Comparison of ENCODE assay signal across 13 cellular contexts in the genomic region with DNA sequence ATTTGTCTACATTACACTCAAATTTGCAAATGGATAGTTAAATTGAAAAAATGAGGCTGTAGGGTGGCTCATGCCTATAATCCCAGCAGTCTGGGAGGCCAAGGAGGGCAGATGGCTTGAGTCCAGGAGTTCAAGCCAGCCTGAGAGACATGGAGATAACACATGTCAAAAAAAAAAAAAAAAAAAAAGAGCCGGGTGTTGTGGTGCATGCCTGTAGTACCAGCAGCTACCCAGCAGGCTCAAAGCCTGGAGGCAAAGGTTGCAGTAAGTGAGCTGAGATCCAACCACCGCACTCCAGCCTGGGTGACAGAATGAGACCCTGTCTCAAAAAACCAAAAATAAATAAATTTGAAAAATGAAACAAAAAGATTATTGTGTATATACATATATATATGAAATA.
DNase-seq lines count a peak whose midpoint lies in the region; ATAC-seq and TF ChIP-seq lines count a peak whose summit lies in the region.
"Had no signal": no experiment of that assay in that cellular context is flagged by ENCODE, and none has a peak within 500 bp of the region (broad histone marks: within the 10 kb centered on the region; RNA-seq: fewer than 3 reads in every experiment).

No MANE protein-coding gene starts in this region.

- ATAC-seq in WTC11, result peak; percentile 97
- ATAC-seq in activated CD4-positive, alpha-beta T cell treated with anti-CD3 and anti-CD28 coated beads for 36 hours, result no peak
- no peak for ATAC-seq in HG02884 (IDR thresholded peaks at IDR 0.05; ENCODE audit: unreplicated experiment)
- ATAC-seq in GM21717 (IDR thresholded peaks at IDR 0.05; ENCODE audit: unreplicated experiment), result no peak
- ATAC-seq: K562 had no signal

- intact Hi-C loops in activated CD4-positive, alpha-beta T cell treated with anti-CD3 and anti-CD28 coated beads for 36 hours (cut with DNase I, micrococcal nuclease), result no loop called here

- TF ChIP-seq CTCF in WTC11 (IDR thresholded peaks at IDR 0.05), result no peak
- TF ChIP-seq CTCF in mesothelial cell of epicardium (IDR thresholded peaks at IDR 0.05; ENCODE audit: unreplicated experiment), result peak; percentile 42

- H3K27ac Mint-ChIP-seq in WTC11, result no peak overlapping the region
- H3K27ac Mint-ChIP-seq in mesothelial cell of epicardium, result no peak overlapping the region
- H3K27ac Mint-ChIP-seq in activated CD4-positive, alpha-beta T cell treated with anti-CD3 and anti-CD28 coated beads for 36 hours, result no peak overlapping the region
- H3K27ac Mint-ChIP-seq: CD4-positive, CD25-positive, alpha-beta regulatory T cell had no signal

- POLR2A ChIA-PET in WTC11 (lab: Charles Lee), result interaction anchor here (0.7 kb wide), 1 partner anchor 16 kb away, joined by 4 read pairs; no protein-coding TSS in a partner anchor
- POLR2A ChIA-PET in activated CD4-positive, alpha-beta T cell treated with anti-CD3 and anti-CD28 coated beads for 36 hours (lab: Charles Lee), result no interaction called here

- peaks cover 14% of the 10 kb centered on the region for H3K4me1 Mint-ChIP-seq in WTC11
- H3K4me1 Mint-ChIP-seq in mesothelial cell of epicardium, result peaks cover 22% of the 10 kb centered on the region
- no peaks in the 10 kb centered on the region for H3K4me1 Mint-ChIP-seq in activated CD4-positive, alpha-beta T cell treated with anti-CD3 and anti-CD28 coated beads for 36 hours
- H3K4me1 Mint-ChIP-seq: CD4-positive, CD25-positive, alpha-beta regulatory T cell had no signal

- H3K36me3 Mint-ChIP-seq in WTC11, result no peaks in the 10 kb centered on the region
- H3K36me3 Mint-ChIP-seq in mesothelial cell of epicardium, result no peaks in the 10 kb centered on the region
- no peaks in the 10 kb centered on the region for H3K36me3 Mint-ChIP-seq in activated CD4-positive, alpha-beta T cell treated with anti-CD3 and anti-CD28 coated beads for 36 hours (ENCODE audit: low read depth)
- H3K36me3 Mint-ChIP-seq: CD4-positive, CD25-positive, alpha-beta regulatory T cell had no signal

- CTCF ChIA-PET in WTC11 (lab: Charles Lee), result interaction anchor here (0.6 to 1.0 kb wide), 4 partner anchors 42 to 541 kb away, joined by 3 to 5 read pairs (median 3); no protein-coding TSS in a partner anchor
- CTCF ChIA-PET in activated CD4-positive, alpha-beta T cell treated with anti-CD3 and anti-CD28 coated beads for 36 hours (lab: Charles Lee), result no interaction called here

- H3K9me3 Mint-ChIP-seq in WTC11, result no peaks in the 10 kb centered on the region
- no peaks in the 10 kb centered on the region for H3K9me3 Mint-ChIP-seq in mesothelial cell of epicardium
- peaks cover 6% of the 10 kb centered on the region for H3K9me3 Mint-ChIP-seq in activated CD4-positive, alpha-beta T cell treated with anti-CD3 and anti-CD28 coated beads for 36 hours (ENCODE audit: low read depth)

- H3K4me3 Mint-ChIP-seq in WTC11 (no peak overlapping the region), mesothelial cell of epicardium (no peak overlapping the region)
- no peak overlapping the region for H3K4me3 Mint-ChIP-seq in activated CD4-positive, alpha-beta T cell treated with anti-CD3 and anti-CD28 coated beads for 36 hours
- H3K4me3 Mint-ChIP-seq: CD4-positive, CD25-positive, alpha-beta regulatory T cell had no signal

- DNase-seq in DMS 273 (lab: John Stamatoyannopoulos, UW; ENCODE audit: unreplicated experiment) (peak; percentile 71), HuH-7 (ENCODE audit: low spot score) (peak; percentile 1), WTC11 (ENCODE audit: low spot score) (peak; percentile 35), mesothelial cell of epicardium (ENCODE audit: low spot score in 2 of 2, unreplicated experiment in 2 of 2) (no peak)
- DNase-seq in activated CD4-positive, alpha-beta T cell treated with anti-CD3 and anti-CD28 coated beads for 36 hours, result no peak
- DNase-seq: activated CD4-positive, alpha-beta T cell treated with anti-CD3 and anti-CD28 coated beads, Interleukin-2, amount 50 U/mL, for 1 hour; CD4-positive, CD25-positive, alpha-beta regulatory T cell; NCI-H1436 treated with DMSO at 0.1 percent for 48 hours; NCI-H526 treated with DMSO at 0.1 percent for 48 hours; T-helper 9 cell had no signal

- H3K27me3 Mint-ChIP-seq in WTC11 (ENCODE audit: low read depth) (no peaks in the 10 kb centered on the region), mesothelial cell of epicardium (ENCODE audit: low read depth) (no peaks in the 10 kb centered on the region)
- H3K27me3 Mint-ChIP-seq in activated CD4-positive, alpha-beta T cell treated with anti-CD3 and anti-CD28 coated beads for 36 hours, result no peaks in the 10 kb centered on the region
- H3K27me3 Mint-ChIP-seq: CD4-positive, CD25-positive, alpha-beta regulatory T cell had no signal

TF ChIP-seq in WTC11, 78 proteins besides CTCF, POLR2A, EP300 and RAD21:
- TF ChIP-seq GABPB1 (CRISPR knock-in tag; IDR thresholded peaks at IDR 0.05) (no peak), CREB1 (CRISPR knock-in tag; IDR thresholded peaks at IDR 0.05) (no peak), RELA (CRISPR knock-in tag; IDR thresholded peaks at IDR 0.05; ENCODE audit: borderline replicate concordance) (no peak)

Comparison
In these comparisons a context has a peak if more than half of its experiments do, and no peak if none do; other contexts are left out.
1. DNase-seq: peak in DMS 273 (single experiment), HuH-7 (single experiment) and WTC11 (single experiment); none in mesothelial cell of epicardium (0 of 2) and activated CD4-positive, alpha-beta T cell treated with anti-CD3 and anti-CD28 coated beads for 36 hours (single experiment).